In genomic region chr5:35672995-35673394, GRCh38 we compare ENCODE assay signal across 13 cellular contexts. TPM values are rescaled to one million over a fixed set of nuclear protein-coding genes. Genes with fewer than 3 reads are reported as not detected.
DNase-seq lines count a peak whose midpoint lies in the region; ATAC-seq and TF ChIP-seq lines count a peak whose summit lies in the region.
"Had no signal": no experiment of that assay in that cellular context is flagged by ENCODE, and none has a peak within 500 bp of the region (broad histone marks: within the 10 kb centered on the region; RNA-seq: fewer than 3 reads in every experiment).

No MANE protein-coding gene starts in this region.

- H3K4me1 ChIP-seq in DND-41 (ENCODE audit: insufficient read depth, low read length) (peaks cover 46% of the 10 kb centered on the region), IMR-90 (ENCODE audit: control insufficient read depth, insufficient read depth, low read length) (no peaks in the 10 kb centered on the region), PC-9 (replicated peaks; ENCODE audit: insufficient read depth) (no peaks in the 10 kb centered on the region), gastroesophageal sphincter (peaks cover 0 to 7% (median 3%) of the 10 kb centered on the region in 3 donors)
- H3K4me1 ChIP-seq: vagina had no signal

- intact Hi-C loops in IMR-90 (cut with micrococcal nuclease) (no loop called here), PC-9 (cut with micrococcal nuclease; ENCODE audit: unreplicated experiment) (no loop called here)

- DNase-seq in DND-41 (peak; percentile 67), IMR-90 (no peak), PC-9 (no peak), kidney glomerular epithelial cell (lab: John Stamatoyannopoulos, UW) (no peak), G401 (ENCODE audit: low spot score) (no peak)
- DNase-seq in activated T-cell treated with anti-CD3 and anti-CD28 coated beads, Interleukin-2, amount 50 U/mL, for 72 hours = peak; percentile 35
- DNase-seq in natural killer cell treated with Interleukin-12 subunit alpha and Interleukin-12 subunit beta and Interleukin-15 and Interleukin-18, amount 100 ng/mL, for 72 hours (ENCODE audit: low spot score) = no peak
- DNase-seq: DMS79, NCI-H1092 had no signal

- H3K56ac ChIP-seq in IMR-90 (ENCODE audit: extremely low read depth, insufficient read depth, low read length) = no peak overlapping the region

- BruUV-seq in IMR-90 (replicated peaks; lab: Mats Ljungman, UMichigan) (no TSS peak), PC-9 (replicated peaks; lab: Mats Ljungman, UMichigan) (no TSS peak)

- H3K27me3 ChIP-seq in DND-41 (ENCODE audit: insufficient read depth, low read length, poor library complexity) (no peaks in the 10 kb centered on the region), IMR-90 (ENCODE audit: control insufficient read depth, insufficient read depth, low read length) (no peaks in the 10 kb centered on the region), PC-9 (ENCODE audit: insufficient read depth, low read depth) (no peaks in the 10 kb centered on the region), gastroesophageal sphincter (no peaks in the 10 kb centered on the region)
- H3K27me3 ChIP-seq: vagina had no signal

- CTCF ChIA-PET in IMR-90 (lab: Yijun Ruan, JAX) = interaction anchor here (0.5 kb wide), 1 partner anchor 1536 kb away, joined by 3 read pairs; no protein-coding TSS in a partner anchor
- CTCF ChIA-PET in PC-9 (lab: Charles Lee) = interaction anchor here (0.6 kb wide), 1 partner anchor 22 kb away, joined by 10 read pairs; no protein-coding TSS in a partner anchor

- H2AFZ ChIP-seq in DND-41 (ENCODE audit: low read depth, low read length) (no peak overlapping the region), IMR-90 (replicated peaks; ENCODE audit: low read length, poor library complexity) (no peak overlapping the region), PC-9 (no peak overlapping the region)

- TF ChIP-seq POLR2A in IMR-90 (IDR thresholded peaks at IDR 0.05; ENCODE audit: low read depth, low read length) = no peak
- TF ChIP-seq POLR2A in gastroesophageal sphincter (IDR thresholded peaks at IDR 0.05) = no peak

- TF ChIP-seq CTCF in DND-41 (IDR thresholded peaks at IDR 0.05; ENCODE audit: borderline replicate concordance, extremely low read depth, low read length, poor library complexity, severe bottlenecking) (peak; percentile 8), IMR-90 (conservative IDR thresholded peaks at IDR 0.05; ENCODE audit: low read depth, low read length) (no peak), PC-9 (conservative IDR thresholded peaks at IDR 0.05) (no peak), gastroesophageal sphincter (IDR thresholded peaks at IDR 0.05) (no peak)

- H3K18ac ChIP-seq in IMR-90 (ENCODE audit: low read depth, low read length) = no peak overlapping the region

- no peak overlapping the region for H3K14ac ChIP-seq in IMR-90 (replicated peaks; ENCODE audit: low read depth, low read length)

- 0 out of 2 replicates have a peak overlapping the region, but pooled peaks have one; percentile 2 for H3K9ac ChIP-seq in DND-41 (ENCODE audit: low read depth, low read length)
- no peak overlapping the region for H3K9ac ChIP-seq in IMR-90 (ENCODE audit: low read depth, low read length)

- no peaks in the 10 kb centered on the region for H3K9me3 ChIP-seq in DND-41 (ENCODE audit: insufficient read depth, low read length, severe bottlenecking)
- no peaks in the 10 kb centered on the region for H3K9me3 ChIP-seq in IMR-90 (ENCODE audit: control insufficient read depth, insufficient read depth, low read length)
- H3K9me3 ChIP-seq in PC-9 (ENCODE audit: insufficient read depth, low read depth) = no peaks in the 10 kb centered on the region
- H3K9me3 ChIP-seq in gastroesophageal sphincter = no peaks in the 10 kb centered on the region
- H3K9me3 ChIP-seq: HAP-1, vagina had no signal

- peak overlapping the region; percentile 11 to 50 for H3K4me3 Mint-ChIP-seq in activated T-cell treated with anti-CD3 and anti-CD28 coated beads, Interleukin-2, amount 50 U/mL, for 72 hours
- H3K4me3 Mint-ChIP-seq in natural killer cell treated with Interleukin-12 subunit alpha and Interleukin-12 subunit beta and Interleukin-15 and Interleukin-18, amount 100 ng/mL, for 72 hours = peak overlapping the region; percentile 45
- H3K4me3 Mint-ChIP-seq: brain had no signal

- H3K9me3 Mint-ChIP-seq in activated T-cell treated with anti-CD3 and anti-CD28 coated beads, Interleukin-2, amount 50 U/mL, for 72 hours = no peaks in the 10 kb centered on the region
- no peaks in the 10 kb centered on the region for H3K9me3 Mint-ChIP-seq in natural killer cell treated with Interleukin-12 subunit alpha and Interleukin-12 subunit beta and Interleukin-15 and Interleukin-18, amount 100 ng/mL, for 72 hours
- H3K9me3 Mint-ChIP-seq: brain had no signal

- no peaks in the 10 kb centered on the region; the same call in 1 of the 2 replicates for H3K9me1 ChIP-seq in IMR-90 (ENCODE audit: insufficient read depth, low read length)

- no peak overlapping the region for H3K4me3 ChIP-seq in DND-41 (ENCODE audit: low read depth in 1 of 2, low read length in 2 of 2)
- H3K4me3 ChIP-seq in IMR-90 (ENCODE audit: insufficient read depth, low read depth, low read length) = no peak overlapping the region
- H3K4me3 ChIP-seq in PC-9 = no peak overlapping the region
- no peak overlapping the region for H3K4me3 ChIP-seq in gastroesophageal sphincter
- H3K4me3 ChIP-seq: HAP-1, vagina had no signal

- TF ChIP-seq RAD21 in IMR-90 (IDR thresholded peaks at IDR 0.05; ENCODE audit: low read length) = no peak

- H3K36me3 ChIP-seq in DND-41 (ENCODE audit: insufficient read depth, low read length) (no peaks in the 10 kb centered on the region), IMR-90 (ENCODE audit: control insufficient read depth, insufficient read depth, low read length) (no peaks in the 10 kb centered on the region), PC-9 (ENCODE audit: low read depth) (no peaks in the 10 kb centered on the region), gastroesophageal sphincter (no peaks in the 10 kb centered on the region)
- H3K36me3 ChIP-seq: HAP-1, vagina had no signal

- no peak overlapping the region for H3K4ac ChIP-seq in IMR-90 (ENCODE audit: low read depth, low read length)

- in situ Hi-C loops in IMR-90 (cut with MboI; ENCODE audit: low sequenced_read_pairs) = no loop called here
- in situ Hi-C loops in G401 (cut with HindIII; ENCODE audit: low sequenced_read_pairs) = no loop called here

- peaks cover 0 to 2% of the 10 kb centered on the region in 2 donors for H3K36me3 Mint-ChIP-seq in activated T-cell treated with anti-CD3 and anti-CD28 coated beads, Interleukin-2, amount 50 U/mL, for 72 hours (ENCODE audit: insufficient read depth in 2 of 2)
- no peaks in the 10 kb centered on the region for H3K36me3 Mint-ChIP-seq in natural killer cell treated with Interleukin-12 subunit alpha and Interleukin-12 subunit beta and Interleukin-15 and Interleukin-18, amount 100 ng/mL, for 72 hours

- no peaks in the 10 kb centered on the region for H3F3A ChIP-seq in PC-9 (ENCODE audit: insufficient read depth, low read depth)

- H2AK5ac ChIP-seq in IMR-90 (ENCODE audit: low read depth, low read length) = no peak overlapping the region

- ATAC-seq in DND-41 (ENCODE audit: insufficient read depth, low read depth) = peak; percentile 87
- ATAC-seq in IMR-90 (ENCODE audit: low read depth) = no peak
- peak; percentile 86 to 88 for ATAC-seq in activated T-cell treated with anti-CD3 and anti-CD28 coated beads, Interleukin-2, amount 50 U/mL, for 72 hours (replicated peaks in 1 of 2)
- ATAC-seq in natural killer cell treated with Interleukin-12 subunit alpha and Interleukin-12 subunit beta and Interleukin-15 and Interleukin-18, amount 100 ng/mL, for 72 hours = peak; percentile 84 to 85
- ATAC-seq in gastroesophageal sphincter = no peak

- TF ChIP-seq EP300 in gastroesophageal sphincter (IDR thresholded peaks at IDR 0.05) = no peak

- no peak overlapping the region for H3K23ac ChIP-seq in IMR-90 (ENCODE audit: low read depth, low read length)

- 0 out of 2 replicates have a peak, but pooled peaks cover 3% of the 10 kb centered on the region for H3K9me2 ChIP-seq in PC-9 (ENCODE audit: insufficient read depth)

- no peaks in the 10 kb centered on the region for H3K27me3 Mint-ChIP-seq in activated T-cell treated with anti-CD3 and anti-CD28 coated beads, Interleukin-2, amount 50 U/mL, for 72 hours (ENCODE audit: low read depth)
- H3K27me3 Mint-ChIP-seq in natural killer cell treated with Interleukin-12 subunit alpha and Interleukin-12 subunit beta and Interleukin-15 and Interleukin-18, amount 100 ng/mL, for 72 hours = no peaks in the 10 kb centered on the region
- H3K27me3 Mint-ChIP-seq: brain had no signal

- H3K79me2 ChIP-seq in DND-41 (ENCODE audit: insufficient read depth, low read length) (no peaks in the 10 kb centered on the region), PC-9 (ENCODE audit: low read depth) (no peaks in the 10 kb centered on the region)

- H3K4me1 Mint-ChIP-seq in activated T-cell treated with anti-CD3 and anti-CD28 coated beads, Interleukin-2, amount 50 U/mL, for 72 hours (ENCODE audit: low read depth) = peaks cover 59% of the 10 kb centered on the region
- peaks cover 31 to 36% of the 10 kb centered on the region in 2 donors for H3K4me1 Mint-ChIP-seq in natural killer cell treated with Interleukin-12 subunit alpha and Interleukin-12 subunit beta and Interleukin-15 and Interleukin-18, amount 100 ng/mL, for 72 hours (ENCODE audit: low read depth in 2 of 2)

- POLR2A ChIA-PET in IMR-90 (lab: Charles Lee; ENCODE audit: unreplicated experiment) (no interaction called here), PC-9 (lab: Charles Lee; ENCODE audit: unreplicated experiment) (no interaction called here)

- dilution Hi-C loops in IMR-90 (cut with HindIII; ENCODE audit: low sequenced_read_pairs, unreplicated experiment) = no loop called here

- H2AK9ac ChIP-seq in IMR-90 (replicated peaks; ENCODE audit: low read depth, low read length, poor library complexity) = peak overlapping the region; percentile 51

- no peak overlapping the region for H2BK5ac ChIP-seq in IMR-90 (ENCODE audit: low read depth, low read length, poor library complexity, severe bottlenecking)

- no peak overlapping the region for H2BK120ac ChIP-seq in IMR-90 (ENCODE audit: low read depth, low read length)

- no peaks in the 10 kb centered on the region for H3K79me1 ChIP-seq in IMR-90 (ENCODE audit: low read depth in 1 of 2, low read length in 2 of 2)

- H2BK20ac ChIP-seq in IMR-90 (ENCODE audit: low read depth, low read length) = 0 out of 2 replicates have a peak overlapping the region, but pooled peaks have one; percentile 16

- H4K20me1 ChIP-seq in DND-41 (ENCODE audit: insufficient read depth, low read length) (no peaks in the 10 kb centered on the region), IMR-90 (ENCODE audit: insufficient read depth, low read length) (no peaks in the 10 kb centered on the region), PC-9 (ENCODE audit: insufficient read depth) (no peaks in the 10 kb centered on the region)

- no CpG with 5 or more reads among the region's 1 CpG for WGBS in IMR-90 (ENCODE audit: extremely low coverage in 2 of 2, insufficient read length in 1 of 2), 2 experiments
- WGBS in gastroesophageal sphincter (ENCODE audit: low coverage in 1 of 2), 2 donors = 71% methylated on average over 1 of the region's 1 CpG; no CpG with 5 or more reads in 1 of the 2 donors

- H2BK15ac ChIP-seq in IMR-90 (ENCODE audit: low read depth, low read length) = no peak overlapping the region

- no peak overlapping the region; a peak in 1 of 4 replicates for H4K8ac ChIP-seq in IMR-90 (ENCODE audit: low read depth in 2 of 2, low read length in 2 of 2)

- H3K27ac Mint-ChIP-seq in activated T-cell treated with anti-CD3 and anti-CD28 coated beads, Interleukin-2, amount 50 U/mL, for 72 hours = peak overlapping the region; percentile 55
- peak overlapping the region; percentile 50 to 83 for H3K27ac Mint-ChIP-seq in natural killer cell treated with Interleukin-12 subunit alpha and Interleukin-12 subunit beta and Interleukin-15 and Interleukin-18, amount 100 ng/mL, for 72 hours

- no peak overlapping the region; the same call in 1 of the 2 replicates for H3K4me2 ChIP-seq in DND-41 (ENCODE audit: insufficient read depth, low read length)
- H3K4me2 ChIP-seq in IMR-90 (ENCODE audit: low read depth, low read length) = no peak overlapping the region
- H3K4me2 ChIP-seq in PC-9 = no peak overlapping the region

- no peak overlapping the region for H4K5ac ChIP-seq in IMR-90 (ENCODE audit: low read depth, low read length)

- H3K27ac ChIP-seq in DND-41 (ENCODE audit: low read length) (peak overlapping the region; percentile 55), IMR-90 (ENCODE audit: insufficient read depth, low read length) (no peak overlapping the region), PC-9 (no peak overlapping the region), gastroesophageal sphincter (no peak overlapping the region)
- H3K27ac ChIP-seq: vagina had no signal

- no peak overlapping the region for H4K91ac ChIP-seq in IMR-90 (ENCODE audit: insufficient read depth, low read depth, low read length)

RNA-seq across cellular contexts. Expression of gene SPEF2, which starts 55.3 kb away (rescaled TPM):
- total RNA-seq in IMR-90 (2012; rRNA removed) (2.3 and 2.5 TPM in 2 replicates), PC-9 (2021) (7.5 and 10.6 TPM in 2 replicates), gastroesophageal sphincter (1 to 10 TPM; 2.1 to 5.8 (median 3.1) TPM)
- polyA plus RNA-seq in IMR-90 (2012; rRNA removed) = 1.2 and 1.7 TPM in 2 replicates
- polyA plus RNA-seq in IMR-90 (2012; cell fraction: cytosol; rRNA removed) = 0.66 and 0.84 TPM in 2 replicates
- 1.2 and 7.2 TPM in 2 replicates for polyA plus RNA-seq in IMR-90 (2012; cell fraction: nucleus; rRNA removed; ENCODE audit: low replicate concordance)
- total RNA-seq in activated T-cell treated with anti-CD3 and anti-CD28 coated beads, Interleukin-2, amount 50 U/mL, for 72 hours = 10 to 100 TPM; 17.9 to 19.1 TPM
- total RNA-seq in natural killer cell treated with Interleukin-12 subunit alpha and Interleukin-12 subunit beta and Interleukin-15 and Interleukin-18, amount 100 ng/mL, for 72 hours = 1 to 10 TPM; 8.9 to 9.5 TPM
- total RNA-seq in G401 (2014; rRNA removed; shearing (Covaris generic)) = 1.1 and 4.9 TPM in 2 replicates

Comparison
In these comparisons a context has a peak if more than half of its experiments do, and no peak if none do; other contexts are left out.
1. ATAC-seq: peak in DND-41 (single experiment), activated T-cell treated with anti-CD3 and anti-CD28 coated beads, Interleukin-2, amount 50 U/mL, for 72 hours (2 of 2) and natural killer cell treated with Interleukin-12 subunit alpha and Interleukin-12 subunit beta and Interleukin-15 and Interleukin-18, amount 100 ng/mL, for 72 hours (2 of 2); none in IMR-90 (single experiment) and gastroesophageal sphincter (single experiment).
2. DNase-seq: peak in DND-41 (single experiment) and activated T-cell treated with anti-CD3 and anti-CD28 coated beads, Interleukin-2, amount 50 U/mL, for 72 hours (2 of 2); none in IMR-90 (single experiment), natural killer cell treated with Interleukin-12 subunit alpha and Interleukin-12 subunit beta and Interleukin-15 and Interleukin-18, amount 100 ng/mL, for 72 hours (single experiment), PC-9 (0 of 2), kidney glomerular epithelial cell (single experiment) and G401 (single experiment).